9 cellular contexts compared by ENCODE assay signal in genomic region chr3:48558446-48559134, GRCh38. TPM values are rescaled to one million over a fixed set of nuclear protein-coding genes. Genes with fewer than 3 reads are reported as not detected.
DNase-seq lines count a peak whose midpoint lies in the region; ATAC-seq and TF ChIP-seq lines count a peak whose summit lies in the region.
"Had no signal": no experiment of that assay in that cellular context is flagged by ENCODE, and none has a peak within 500 bp of the region (broad histone marks: within the 10 kb centered on the region; RNA-seq: fewer than 3 reads in every experiment).

No MANE protein-coding gene starts in this region.

- H3K36me3 ChIP-seq in mammary epithelial cell (ENCODE audit: insufficient read depth, low read length) (peaks cover 15% of the 10 kb centered on the region), lung (ENCODE audit: control insufficient read depth in 2 of 2, insufficient read depth in 2 of 2, low read length in 2 of 2) (no peaks in the 10 kb centered on the region), MM.1S (replicated peaks; ENCODE audit: insufficient read depth, low read length) (no peaks in the 10 kb centered on the region)

- H3K9me3 ChIP-seq in mammary epithelial cell (replicated peaks; ENCODE audit: insufficient read depth, low read length) = no peaks in the 10 kb centered on the region
- no peaks in the 10 kb centered on the region for H3K9me3 ChIP-seq in lung (ENCODE audit: control insufficient read depth in 2 of 2, insufficient read depth in 1 of 2, low read length in 1 of 2)
- H3K9me3 ChIP-seq in MM.1S (replicated peaks; ENCODE audit: insufficient read depth, low read length) = no peaks in the 10 kb centered on the region

- peaks cover 64% of the 10 kb centered on the region for H3K79me2 ChIP-seq in mammary epithelial cell (ENCODE audit: insufficient read depth, low read length)
- no peaks in the 10 kb centered on the region for H3K79me2 ChIP-seq in MM.1S (ENCODE audit: low read length)

- H3K27ac Mint-ChIP-seq in MCF 10A (ENCODE audit: low read depth, unreplicated experiment) = peak overlapping the region; percentile 41
- peak overlapping the region; percentile 17 for H3K27ac Mint-ChIP-seq in activated CD8-positive, alpha-beta T cell treated with anti-CD3 and anti-CD28 coated beads for 36 hours

- CTCF ChIA-PET in MCF 10A (lab: Yijun Ruan, JAX) (interaction anchor here (0.5 to 2.6 kb wide), 33 partner anchors 9 to 640 kb away, joined by 3 to 12 read pairs (median 3); partner anchors contain the start of genes CCDC51, SLC26A6, TMA7 and TMEM89), mammary epithelial cell (lab: Charles Lee; ENCODE audit: low non-redundant PET) (interaction anchor here (0.7 kb wide), 1 partner anchor 126 kb away, joined by 3 read pairs; no protein-coding TSS in a partner anchor)
- CTCF ChIA-PET in activated CD8-positive, alpha-beta T cell treated with anti-CD3 and anti-CD28 coated beads for 36 hours (lab: Charles Lee) = interaction anchor here (0.9 to 11.3 kb wide), 23 partner anchors 9 to 158 kb away, joined by 3 to 116 read pairs (median 4); partner anchors contain the start of genes ATRIP, CCDC51, CELSR3 and NCKIPSD

- intact Hi-C loops in MCF 10A (cut with micrococcal nuclease) = loop anchor here (1.0 to 10.0 kb wide), 3 partner anchors 51 to 126 kb away; partner anchors contain the start of genes NCKIPSD, SLC26A6 and UQCRC1
- intact Hi-C loops in mammary epithelial cell (cut with micrococcal nuclease) = loop anchor here (1.0 to 2.0 kb wide), 3 partner anchors 40 to 98 kb away; partner anchors contain the start of gene SLC26A6
- intact Hi-C loops in activated CD8-positive, alpha-beta T cell treated with anti-CD3 and anti-CD28 coated beads for 36 hours (cut with micrococcal nuclease) = no loop called here
- intact Hi-C loops in posterior cingulate gyrus (cut with DNase I) = loop anchor here (5.0 kb wide), 1 partner anchor 111 kb away; the partner anchor contains the start of gene ATRIP

- BruUV-seq in MCF 10A (replicated peaks; lab: Mats Ljungman, UMichigan) (no TSS peak), mammary epithelial cell (replicated peaks; lab: Mats Ljungman, UMichigan) (no TSS peak)

- no peaks in the 10 kb centered on the region for H3K9me2 ChIP-seq in MM.1S (replicated peaks; ENCODE audit: insufficient read depth, low read length)

- H2AFZ ChIP-seq in mammary epithelial cell (ENCODE audit: low read depth, low read length) (no peak overlapping the region), MM.1S (ENCODE audit: low read length) (no peak overlapping the region)

- H3K4me1 Mint-ChIP-seq in MCF 10A (ENCODE audit: insufficient read depth, unreplicated experiment) = peaks cover 20% of the 10 kb centered on the region
- peaks cover 37% of the 10 kb centered on the region for H3K4me1 Mint-ChIP-seq in activated CD8-positive, alpha-beta T cell treated with anti-CD3 and anti-CD28 coated beads for 36 hours (ENCODE audit: low read depth)

- no peaks in the 10 kb centered on the region for H3K9me3 Mint-ChIP-seq in MCF 10A (ENCODE audit: unreplicated experiment)
- no peaks in the 10 kb centered on the region for H3K9me3 Mint-ChIP-seq in activated CD8-positive, alpha-beta T cell treated with anti-CD3 and anti-CD28 coated beads for 36 hours

- H3F3A ChIP-seq in MM.1S (ENCODE audit: insufficient read depth, low read length) = peaks cover 9% of the 10 kb centered on the region

- in situ Hi-C loops in mammary epithelial cell (cut with MboI; ENCODE audit: low sequenced_read_pairs in 2 of 2) = loop anchor here in 1 of 2 donors (5.0 to 25.0 kb wide), 2 partner anchors 91 to 296 kb away; a partner anchor contains a TSS

- TF ChIP-seq CTCF in MCF 10A (IDR thresholded peaks at IDR 0.05; ENCODE audit: unreplicated experiment) = no peak
- no peak for TF ChIP-seq CTCF in mammary epithelial cell (conservative IDR thresholded peaks at IDR 0.05 in 1 of 2, IDR thresholded peaks at IDR 0.05 in 1 of 2; ENCODE audit: extremely low read depth in 1 of 2, insufficient read depth in 1 of 2, low read depth in 1 of 2, low read length in 2 of 2)
- no peak for TF ChIP-seq CTCF in activated CD8-positive, alpha-beta T cell treated with anti-CD3 and anti-CD28 coated beads for 36 hours (IDR thresholded peaks at IDR 0.05)
- no peak for TF ChIP-seq CTCF in lung (IDR thresholded peaks at IDR 0.05; ENCODE audit: control extremely low read depth, extremely low read depth)
- TF ChIP-seq CTCF in MM.1S (IDR thresholded peaks at IDR 0.05; ENCODE audit: low read length) = no peak

- peak overlapping the region; percentile 41 for H3K4me3 Mint-ChIP-seq in MCF 10A (ENCODE audit: unreplicated experiment)
- no peak overlapping the region for H3K4me3 Mint-ChIP-seq in activated CD8-positive, alpha-beta T cell treated with anti-CD3 and anti-CD28 coated beads for 36 hours

- dilution Hi-C loops in mammary epithelial cell (cut with HindIII; ENCODE audit: low sequenced_read_pairs) = loop anchor here (5.0 to 10.0 kb wide), 4 partner anchors 39 to 284 kb away; partner anchors contain the start of gene COL7A1

- no peaks in the 10 kb centered on the region for H3K27me3 ChIP-seq in mammary epithelial cell (ENCODE audit: insufficient read depth, low read length)
- no peaks in the 10 kb centered on the region for H3K27me3 ChIP-seq in lung (ENCODE audit: control insufficient read depth, insufficient read depth)
- H3K27me3 ChIP-seq in MM.1S (replicated peaks; ENCODE audit: insufficient read depth, low read length) = peaks cover 19% of the 10 kb centered on the region

- peaks cover 1% of the 10 kb centered on the region for H3K36me3 Mint-ChIP-seq in MCF 10A (ENCODE audit: insufficient read depth, unreplicated experiment)
- H3K36me3 Mint-ChIP-seq in activated CD8-positive, alpha-beta T cell treated with anti-CD3 and anti-CD28 coated beads for 36 hours (ENCODE audit: low read depth) = peaks cover 25% of the 10 kb centered on the region

- DNase-seq in MCF 10A (ENCODE audit: unreplicated experiment) (no peak), mammary epithelial cell (no peak), lung (ENCODE audit: low spot score) (peak; percentile 64), NCI-H2107 (lab: John Stamatoyannopoulos, UW) (no peak), MM.1S (no peak), posterior cingulate gyrus (no peak), GM03348 (ENCODE audit: low spot score) (no peak)
- DNase-seq in activated CD8-positive, alpha-beta T cell treated with anti-CD3 and anti-CD28 coated beads for 36 hours = no peak

- H3K4me1 ChIP-seq in mammary epithelial cell (ENCODE audit: insufficient read depth, low read length) (peaks cover 54% of the 10 kb centered on the region), lung (ENCODE audit: control insufficient read depth in 2 of 2, insufficient read depth in 2 of 2, low read length in 2 of 2) (peaks cover 0 to 13% of the 10 kb centered on the region in 2 donors), MM.1S (ENCODE audit: low read length) (peaks cover 11% of the 10 kb centered on the region)

- no peak for ATAC-seq in activated CD8-positive, alpha-beta T cell treated with anti-CD3 and anti-CD28 coated beads for 36 hours
- ATAC-seq in lung (ENCODE audit: insufficient read depth, low FRiP score) = peak; percentile 7

- H3K4me3 ChIP-seq in mammary epithelial cell (replicated peaks in 1 of 3; ENCODE audit: insufficient read depth in 1 of 3, low read depth in 2 of 3, low read length in 3 of 3) = no peak overlapping the region
- H3K4me3 ChIP-seq in lung = no peak overlapping the region
- H3K4me3 ChIP-seq in MM.1S (ENCODE audit: low read length) = no peak overlapping the region

- H3K9ac ChIP-seq in mammary epithelial cell (ENCODE audit: insufficient read depth, low read length) (no peak overlapping the region), MM.1S (ENCODE audit: low read length) (no peak overlapping the region)
- H3K9ac ChIP-seq: KMS-11 had no signal

- H3K27me3 Mint-ChIP-seq in MCF 10A (ENCODE audit: insufficient read depth, unreplicated experiment) = no peaks in the 10 kb centered on the region
- H3K27me3 Mint-ChIP-seq in activated CD8-positive, alpha-beta T cell treated with anti-CD3 and anti-CD28 coated beads for 36 hours = no peaks in the 10 kb centered on the region

- no peak overlapping the region for H3K27ac ChIP-seq in mammary epithelial cell (ENCODE audit: insufficient read depth, low read depth, low read length)
- peak overlapping the region in 1 of 2 donors; percentile 4 for H3K27ac ChIP-seq in lung (ENCODE audit: low read depth in 1 of 2, low read length in 1 of 2)
- no peak overlapping the region for H3K27ac ChIP-seq in MM.1S (ENCODE audit: low read length)
- H3K27ac ChIP-seq: KMS-11 had no signal

- POLR2A ChIA-PET in MCF 10A (lab: Yijun Ruan, JAX) = interaction anchor here (0.6 to 7.2 kb wide), 14 partner anchors 37 to 368 kb away, joined by 3 to 64 read pairs (median 4); partner anchors contain the start of genes ATRIP, CCDC51, CELSR3 and PLXNB1
- POLR2A ChIA-PET in activated CD8-positive, alpha-beta T cell treated with anti-CD3 and anti-CD28 coated beads for 36 hours (lab: Charles Lee) = interaction anchor here (1.0 to 2.4 kb wide), 7 partner anchors 38 to 119 kb away, joined by 3 to 12 read pairs (median 3); partner anchors contain the start of genes CCDC51 and TMA7

- H4K20me1 ChIP-seq in mammary epithelial cell (ENCODE audit: insufficient read depth, low read length) (no peaks in the 10 kb centered on the region), MM.1S (ENCODE audit: insufficient read depth, low read length) (no peaks in the 10 kb centered on the region)

- WGBS in mammary epithelial cell (ENCODE audit: low coverage, missing lambda C conversion rate) = 62% methylated on average over 4 of the region's 7 CpGs
- WGBS in lung, 2 donors = 31 to 50% methylated on average over 7 of the region's 7 CpGs

- H3K4me2 ChIP-seq in mammary epithelial cell (ENCODE audit: insufficient read depth, low read depth, low read length) (no peak overlapping the region), MM.1S (ENCODE audit: low read depth, low read length) (no peak overlapping the region)

RNA-seq across cellular contexts. Expression of gene PFKFB4, which starts 2.0 kb away (rescaled TPM):
- total RNA-seq in MCF 10A (2022) = 3.4 and 4.6 TPM in 2 replicates
- 10 to 100 TPM; 14.7 to 45.3 TPM for total RNA-seq in mammary epithelial cell
- polyA plus RNA-seq in mammary epithelial cell = 26.2 TPM
- polyA minus RNA-seq in mammary epithelial cell = 36.7 TPM
- 10 to 100 TPM; 90.8 to 94.0 TPM for total RNA-seq in activated CD8-positive, alpha-beta T cell treated with anti-CD3 and anti-CD28 coated beads for 36 hours
- total RNA-seq in lung = 10 to 100 TPM in 1 of 2 donors, 1 to 10 TPM in 1; 9.4 to 14.8 TPM
- polyA plus RNA-seq in lung = 10 to 100 TPM in 1 of 2 donors, 1 to 10 TPM in 1; 3.6 to 15.9 TPM

RNA-seq across cellular contexts. Expression of gene UCN2, which starts 5.0 kb away (rescaled TPM):
- total RNA-seq in MCF 10A (2022) (1.5 and 3.8 TPM in 2 replicates), mammary epithelial cell (10 to 100 TPM in 1 of 2 donors, 1 to 10 TPM in 1; 6.8 to 28.3 TPM), lung (under 1 TPM in 1 of 2 donors, not detected in 1; 0.18 TPM)
- polyA plus RNA-seq in mammary epithelial cell (9.9 TPM), lung (under 1 TPM; 0.07 to 0.16 TPM)
- polyA minus RNA-seq in mammary epithelial cell = 8.2 TPM
- total RNA-seq in activated CD8-positive, alpha-beta T cell treated with anti-CD3 and anti-CD28 coated beads for 36 hours = not detected

RNA-seq across cellular contexts. Expression of gene COL7A1, which starts 36.5 kb away (rescaled TPM):
- total RNA-seq in MCF 10A (2022) (44.2 and 60.5 TPM in 2 replicates), mammary epithelial cell (100 to 1,000 TPM; 130 to 425 TPM), lung (10 to 100 TPM in 1 of 2 donors, 1 to 10 TPM in 1; 8.9 to 18.7 TPM)
- polyA plus RNA-seq in mammary epithelial cell (106 TPM), lung (1 to 10 TPM; 4.3 to 8.2 TPM)
- polyA minus RNA-seq in mammary epithelial cell = 239 TPM
- 1 to 10 TPM; 1.6 to 2.2 TPM for total RNA-seq in activated CD8-positive, alpha-beta T cell treated with anti-CD3 and anti-CD28 coated beads for 36 hours

RNA-seq across cellular contexts. Expression of gene UQCRC1, which starts 50.9 kb away (rescaled TPM):
- 383 and 413 TPM in 2 replicates for total RNA-seq in MCF 10A (2022)
- total RNA-seq in mammary epithelial cell = 100 to 1,000 TPM; 321 to 490 TPM
- polyA plus RNA-seq in mammary epithelial cell = 654 TPM
- 928 TPM for polyA minus RNA-seq in mammary epithelial cell
- total RNA-seq in activated CD8-positive, alpha-beta T cell treated with anti-CD3 and anti-CD28 coated beads for 36 hours = 100 to 1,000 TPM; 240 to 256 TPM
- total RNA-seq in lung = 100 to 1,000 TPM in 1 of 2 donors, 10 to 100 TPM in 1; 98.5 to 188 TPM
- polyA plus RNA-seq in lung = 100 to 1,000 TPM; 164 to 225 TPM

RNA-seq across cellular contexts. Expression of gene SHISA5, which starts 54.6 kb away (rescaled TPM):
- total RNA-seq in MCF 10A (2022) (131 and 170 TPM in 2 replicates), mammary epithelial cell (100 to 1,000 TPM in 1 of 2 donors, 10 to 100 TPM in 1; 56.0 to 124 TPM), lung (100 to 1,000 TPM in 1 of 2 donors, 10 to 100 TPM in 1; 70.5 to 184 TPM)
- polyA plus RNA-seq in mammary epithelial cell (114 TPM), lung (100 to 1,000 TPM in 1 of 2 donors, 10 to 100 TPM in 1; 87.2 to 176 TPM)
- 136 TPM for polyA minus RNA-seq in mammary epithelial cell
- total RNA-seq in activated CD8-positive, alpha-beta T cell treated with anti-CD3 and anti-CD28 coated beads for 36 hours = 10 to 100 TPM; 65.9 to 71.4 TPM
